1 cellular context compared by ENCODE assay signal in the genomic region with DNA sequence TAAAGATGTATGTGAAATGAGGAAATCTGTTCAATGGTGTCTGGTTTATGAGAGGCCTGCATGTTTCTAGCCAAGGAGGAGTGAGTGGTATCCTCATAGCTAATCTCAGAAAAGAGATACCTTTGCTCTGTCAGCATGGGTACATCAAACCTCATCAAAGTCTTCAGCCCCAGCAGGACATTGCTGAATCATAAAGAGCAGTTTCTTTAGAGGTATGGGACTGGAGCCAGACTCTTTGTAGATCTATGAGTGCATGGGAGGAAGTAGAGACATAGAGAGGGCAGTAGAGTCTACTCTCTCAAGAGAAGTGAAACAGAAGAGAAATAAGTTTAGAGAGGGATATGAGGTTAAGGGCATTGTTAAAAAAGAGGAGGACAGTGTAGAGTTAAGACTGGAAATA.
TF ChIP-seq lines count a peak whose summit lies in the region.

No MANE protein-coding gene starts in this region.

TF ChIP-seq in WTC11, 78 proteins besides CTCF, POLR2A, EP300 and RAD21 (continued from another document):
- TF ChIP-seq, protein P1, sequence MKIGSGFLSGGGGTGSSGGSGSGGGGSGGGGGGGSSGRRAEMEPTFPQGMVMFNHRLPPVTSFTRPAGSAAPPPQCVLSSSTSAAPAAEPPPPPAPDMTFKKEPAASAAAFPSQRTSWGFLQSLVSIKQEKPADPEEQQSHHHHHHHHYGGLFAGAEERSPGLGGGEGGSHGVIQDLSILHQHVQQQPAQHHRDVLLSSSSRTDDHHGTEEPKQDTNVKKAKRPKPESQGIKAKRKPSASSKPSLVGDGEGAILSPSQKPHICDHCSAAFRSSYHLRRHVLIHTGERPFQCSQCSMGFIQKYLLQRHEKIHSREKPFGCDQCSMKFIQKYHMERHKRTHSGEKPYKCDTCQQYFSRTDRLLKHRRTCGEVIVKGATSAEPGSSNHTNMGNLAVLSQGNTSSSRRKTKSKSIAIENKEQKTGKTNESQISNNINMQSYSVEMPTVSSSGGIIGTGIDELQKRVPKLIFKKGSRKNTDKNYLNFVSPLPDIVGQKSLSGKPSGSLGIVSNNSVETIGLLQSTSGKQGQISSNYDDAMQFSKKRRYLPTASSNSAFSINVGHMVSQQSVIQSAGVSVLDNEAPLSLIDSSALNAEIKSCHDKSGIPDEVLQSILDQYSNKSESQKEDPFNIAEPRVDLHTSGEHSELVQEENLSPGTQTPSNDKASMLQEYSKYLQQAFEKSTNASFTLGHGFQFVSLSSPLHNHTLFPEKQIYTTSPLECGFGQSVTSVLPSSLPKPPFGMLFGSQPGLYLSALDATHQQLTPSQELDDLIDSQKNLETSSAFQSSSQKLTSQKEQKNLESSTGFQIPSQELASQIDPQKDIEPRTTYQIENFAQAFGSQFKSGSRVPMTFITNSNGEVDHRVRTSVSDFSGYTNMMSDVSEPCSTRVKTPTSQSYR (CRISPR knock-in tag; IDR thresholded peaks at IDR 0.05), result no peak
- TF ChIP-seq CREB1 (CRISPR knock-in tag; IDR thresholded peaks at IDR 0.05), result no peak
- TF ChIP-seq ZNF121 (CRISPR knock-in tag; IDR thresholded peaks at IDR 0.05), result no peak
- TF ChIP-seq, protein P2, sequence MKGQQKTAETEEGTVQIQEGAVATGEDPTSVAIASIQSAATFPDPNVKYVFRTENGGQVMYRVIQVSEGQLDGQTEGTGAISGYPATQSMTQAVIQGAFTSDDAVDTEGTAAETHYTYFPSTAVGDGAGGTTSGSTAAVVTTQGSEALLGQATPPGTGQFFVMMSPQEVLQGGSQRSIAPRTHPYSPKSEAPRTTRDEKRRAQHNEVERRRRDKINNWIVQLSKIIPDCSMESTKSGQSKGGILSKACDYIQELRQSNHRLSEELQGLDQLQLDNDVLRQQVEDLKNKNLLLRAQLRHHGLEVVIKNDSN (CRISPR knock-in tag; IDR thresholded peaks at IDR 0.05), result no peak
- no peak for TF ChIP-seq KAT7 (CRISPR knock-in tag; IDR thresholded peaks at IDR 0.05; ENCODE audit: borderline replicate concordance)
- TF ChIP-seq NR1H2 (CRISPR knock-in tag; IDR thresholded peaks at IDR 0.05), result no peak
- TF ChIP-seq, protein P3, sequence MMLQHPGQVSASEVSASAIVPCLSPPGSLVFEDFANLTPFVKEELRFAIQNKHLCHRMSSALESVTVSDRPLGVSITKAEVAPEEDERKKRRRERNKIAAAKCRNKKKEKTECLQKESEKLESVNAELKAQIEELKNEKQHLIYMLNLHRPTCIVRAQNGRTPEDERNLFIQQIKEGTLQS (CRISPR knock-in tag; conservative IDR thresholded peaks at IDR 0.05), result no peak
- TF ChIP-seq ZNF138 (CRISPR knock-in tag; conservative IDR thresholded peaks at IDR 0.05), result no peak
- no peak for TF ChIP-seq SMAD3 (CRISPR knock-in tag; IDR thresholded peaks at IDR 0.05; ENCODE audit: borderline replicate concordance)
- TF ChIP-seq, protein P4, sequence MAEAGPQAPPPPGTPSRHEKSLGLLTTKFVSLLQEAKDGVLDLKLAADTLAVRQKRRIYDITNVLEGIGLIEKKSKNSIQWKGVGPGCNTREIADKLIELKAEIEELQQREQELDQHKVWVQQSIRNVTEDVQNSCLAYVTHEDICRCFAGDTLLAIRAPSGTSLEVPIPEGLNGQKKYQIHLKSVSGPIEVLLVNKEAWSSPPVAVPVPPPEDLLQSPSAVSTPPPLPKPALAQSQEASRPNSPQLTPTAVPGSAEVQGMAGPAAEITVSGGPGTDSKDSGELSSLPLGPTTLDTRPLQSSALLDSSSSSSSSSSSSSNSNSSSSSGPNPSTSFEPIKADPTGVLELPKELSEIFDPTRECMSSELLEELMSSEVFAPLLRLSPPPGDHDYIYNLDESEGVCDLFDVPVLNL (CRISPR knock-in tag; IDR thresholded peaks at IDR 0.05; ENCODE audit: borderline replicate concordance, low read depth), result no peak
- TF ChIP-seq, protein P5, sequence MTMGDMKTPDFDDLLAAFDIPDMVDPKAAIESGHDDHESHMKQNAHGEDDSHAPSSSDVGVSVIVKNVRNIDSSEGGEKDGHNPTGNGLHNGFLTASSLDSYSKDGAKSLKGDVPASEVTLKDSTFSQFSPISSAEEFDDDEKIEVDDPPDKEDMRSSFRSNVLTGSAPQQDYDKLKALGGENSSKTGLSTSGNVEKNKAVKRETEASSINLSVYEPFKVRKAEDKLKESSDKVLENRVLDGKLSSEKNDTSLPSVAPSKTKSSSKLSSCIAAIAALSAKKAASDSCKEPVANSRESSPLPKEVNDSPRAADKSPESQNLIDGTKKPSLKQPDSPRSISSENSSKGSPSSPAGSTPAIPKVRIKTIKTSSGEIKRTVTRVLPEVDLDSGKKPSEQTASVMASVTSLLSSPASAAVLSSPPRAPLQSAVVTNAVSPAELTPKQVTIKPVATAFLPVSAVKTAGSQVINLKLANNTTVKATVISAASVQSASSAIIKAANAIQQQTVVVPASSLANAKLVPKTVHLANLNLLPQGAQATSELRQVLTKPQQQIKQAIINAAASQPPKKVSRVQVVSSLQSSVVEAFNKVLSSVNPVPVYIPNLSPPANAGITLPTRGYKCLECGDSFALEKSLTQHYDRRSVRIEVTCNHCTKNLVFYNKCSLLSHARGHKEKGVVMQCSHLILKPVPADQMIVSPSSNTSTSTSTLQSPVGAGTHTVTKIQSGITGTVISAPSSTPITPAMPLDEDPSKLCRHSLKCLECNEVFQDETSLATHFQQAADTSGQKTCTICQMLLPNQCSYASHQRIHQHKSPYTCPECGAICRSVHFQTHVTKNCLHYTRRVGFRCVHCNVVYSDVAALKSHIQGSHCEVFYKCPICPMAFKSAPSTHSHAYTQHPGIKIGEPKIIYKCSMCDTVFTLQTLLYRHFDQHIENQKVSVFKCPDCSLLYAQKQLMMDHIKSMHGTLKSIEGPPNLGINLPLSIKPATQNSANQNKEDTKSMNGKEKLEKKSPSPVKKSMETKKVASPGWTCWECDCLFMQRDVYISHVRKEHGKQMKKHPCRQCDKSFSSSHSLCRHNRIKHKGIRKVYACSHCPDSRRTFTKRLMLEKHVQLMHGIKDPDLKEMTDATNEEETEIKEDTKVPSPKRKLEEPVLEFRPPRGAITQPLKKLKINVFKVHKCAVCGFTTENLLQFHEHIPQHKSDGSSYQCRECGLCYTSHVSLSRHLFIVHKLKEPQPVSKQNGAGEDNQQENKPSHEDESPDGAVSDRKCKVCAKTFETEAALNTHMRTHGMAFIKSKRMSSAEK (CRISPR knock-in tag; IDR thresholded peaks at IDR 0.05; ENCODE audit: borderline replicate concordance), result no peak
- no peak for TF ChIP-seq ZNF232 (CRISPR knock-in tag; IDR thresholded peaks at IDR 0.05)
- no peak for TF ChIP-seq NR2C2 (CRISPR knock-in tag; IDR thresholded peaks at IDR 0.05)
- TF ChIP-seq ZNF416 (CRISPR knock-in tag; IDR thresholded peaks at IDR 0.05), result no peak
